8 cellular contexts compared by ENCODE assay signal in genomic region chr1:93177991-93178390, GRCh38. TPM values are rescaled to one million over a fixed set of nuclear protein-coding genes. Genes with fewer than 3 reads are reported as not detected.
DNase-seq lines count a peak whose midpoint lies in the region; ATAC-seq and TF ChIP-seq lines count a peak whose summit lies in the region.

No MANE protein-coding gene starts in this region.

- H4K20me1 ChIP-seq in DOHH2 (ENCODE audit: control insufficient read depth, insufficient read depth, low read depth, low read length), result peaks cover 12% of the 10 kb centered on the region

- peak overlapping the region; percentile 46 for H3K9ac ChIP-seq in NT2/D1 (ENCODE audit: insufficient read length, low read depth)
- no peak overlapping the region for H3K9ac ChIP-seq in trophoblast cell (ENCODE audit: low read length)

- no peak for TF ChIP-seq CTCF in DOHH2 (IDR thresholded peaks at IDR 0.05; ENCODE audit: low read depth, low read length, poor library complexity, severe bottlenecking)
- no peak for TF ChIP-seq CTCF in endothelial cell (IDR thresholded peaks at IDR 0.05; ENCODE audit: unreplicated experiment)

- H3K4me1 ChIP-seq in DOHH2 (ENCODE audit: control insufficient read depth, low read length), result peaks cover 33% of the 10 kb centered on the region
- no peaks in the 10 kb centered on the region for H3K4me1 ChIP-seq in NT2/D1 (ENCODE audit: insufficient read depth, insufficient read length)
- H3K4me1 ChIP-seq in trophoblast cell (ENCODE audit: control insufficient read depth in 1 of 2, insufficient read depth in 2 of 2, low read length in 2 of 2), result peaks cover 0 to 1% of the 10 kb centered on the region in 2 experiments

- H3K27me3 ChIP-seq in DOHH2 (ENCODE audit: control insufficient read depth, low read length) (no peaks in the 10 kb centered on the region), NT2/D1 (ENCODE audit: insufficient read depth, insufficient read length) (no peaks in the 10 kb centered on the region), trophoblast cell (ENCODE audit: insufficient read depth, low read length) (no peaks in the 10 kb centered on the region)

- WGBS in trophoblast cell (ENCODE audit: extremely low coverage, insufficient coverage, insufficient read length), result no CpG with 5 or more reads among the region's 4 CpGs

- peaks cover 12% of the 10 kb centered on the region for H3K36me3 Mint-ChIP-seq in endothelial cell (ENCODE audit: low read depth, unreplicated experiment)

- H2BK12ac ChIP-seq in trophoblast cell (ENCODE audit: low read length), result no peak overlapping the region

- H3K14ac ChIP-seq in trophoblast cell (ENCODE audit: low read length), result no peak overlapping the region

- peak overlapping the region; percentile 99 for H3K4me2 ChIP-seq in DOHH2 (ENCODE audit: low read length)
- H3K4me2 ChIP-seq in trophoblast cell (ENCODE audit: low read length), result peak overlapping the region; percentile 47

- H3K79me2 ChIP-seq in DOHH2 (ENCODE audit: control insufficient read depth, low read length) (peaks cover 92% of the 10 kb centered on the region), trophoblast cell (ENCODE audit: control insufficient read depth, insufficient read depth, low read length, poor library complexity) (peaks cover 5% of the 10 kb centered on the region)

- H3K27ac ChIP-seq in DOHH2 (ENCODE audit: low read depth, low read length) (no peak overlapping the region), trophoblast cell (ENCODE audit: low read depth, low read length) (no peak overlapping the region)

- no peak for ATAC-seq in left lobe of liver
- no peak for ATAC-seq in GM18517 (IDR thresholded peaks at IDR 0.05; ENCODE audit: unreplicated experiment)
- ATAC-seq in HG02798 (IDR thresholded peaks at IDR 0.05; ENCODE audit: poor library complexity, unreplicated experiment), result no peak

- H3F3A ChIP-seq in DOHH2 (ENCODE audit: control insufficient read depth, insufficient read depth), result peaks cover 8% of the 10 kb centered on the region; the same call in 1 of the 2 replicates

- H3K9me3 ChIP-seq in DOHH2 (ENCODE audit: control insufficient read depth, insufficient read depth, low read length), result no peaks in the 10 kb centered on the region
- H3K9me3 ChIP-seq in NT2/D1 (ENCODE audit: insufficient read depth, low read length), result no peaks in the 10 kb centered on the region
- H3K9me3 ChIP-seq in trophoblast cell (ENCODE audit: insufficient read depth, low read depth, low read length), result no peaks in the 10 kb centered on the region

- peaks cover 10% of the 10 kb centered on the region for H3K79me1 ChIP-seq in trophoblast cell (ENCODE audit: low read length)

- no peak overlapping the region for H2AK5ac ChIP-seq in trophoblast cell (ENCODE audit: low read length)

- no peak overlapping the region for H3K4ac ChIP-seq in trophoblast cell (ENCODE audit: low read depth, low read length)

- H2BK120ac ChIP-seq in trophoblast cell (ENCODE audit: insufficient read depth, low read length, poor library complexity), result no peak overlapping the region

- H3K36me3 ChIP-seq in DOHH2 (ENCODE audit: control insufficient read depth, low read length), result peaks cover 41% of the 10 kb centered on the region
- peaks cover 19% of the 10 kb centered on the region for H3K36me3 ChIP-seq in NT2/D1 (ENCODE audit: insufficient read depth, insufficient read length, low read length)
- H3K36me3 ChIP-seq in trophoblast cell (ENCODE audit: control insufficient read depth in 1 of 2, insufficient read depth in 2 of 2, low read length in 2 of 2), result peaks cover 0 to 2% of the 10 kb centered on the region in 2 experiments

- no peaks in the 10 kb centered on the region for H3K9me3 Mint-ChIP-seq in endothelial cell (ENCODE audit: unreplicated experiment)

- no peak overlapping the region for H4K12ac ChIP-seq in trophoblast cell (ENCODE audit: low read depth, low read length)

- no peak overlapping the region for H3K23ac ChIP-seq in trophoblast cell (ENCODE audit: low read length)

- H3K27ac Mint-ChIP-seq in endothelial cell (ENCODE audit: unreplicated experiment), result peak overlapping the region; percentile 34

- peaks cover 11% of the 10 kb centered on the region for H3K27me3 Mint-ChIP-seq in endothelial cell (ENCODE audit: unreplicated experiment)

- H2AFZ ChIP-seq in trophoblast cell (ENCODE audit: insufficient read depth, low read length, poor library complexity), result no peak overlapping the region

- no peak overlapping the region for H4K8ac ChIP-seq in trophoblast cell (ENCODE audit: low read depth, low read length)

- peak overlapping the region; percentile 97 for H3K4me3 Mint-ChIP-seq in endothelial cell (ENCODE audit: unreplicated experiment)

- peak overlapping the region; percentile 100 for H3K4me3 ChIP-seq in DOHH2 (ENCODE audit: low read length)
- peak overlapping the region; percentile 98 for H3K4me3 ChIP-seq in NT2/D1 (ENCODE audit: insufficient read length, low read depth)
- H3K4me3 ChIP-seq in trophoblast cell (ENCODE audit: low read depth, low read length), result no peak overlapping the region

- peaks cover 23% of the 10 kb centered on the region for H3K4me1 Mint-ChIP-seq in endothelial cell (ENCODE audit: unreplicated experiment)

- no peak for DNase-seq in NT2/D1 (ENCODE audit: low read depth, low spot score)
- no peak for DNase-seq in endothelial cell (ENCODE audit: low spot score)
- DNase-seq in trophoblast cell, result peak in 1 of 2 donors; percentile 7
- DNase-seq in occipital lobe (lab: John Stamatoyannopoulos, UW), result no peak
- DNase-seq in left lobe of liver (ENCODE audit: low spot score), result no peak

- H3K9me2 ChIP-seq in DOHH2 (replicated peaks; ENCODE audit: control insufficient read depth, low read length), result no peaks in the 10 kb centered on the region

- no peak overlapping the region for H3K18ac ChIP-seq in trophoblast cell (ENCODE audit: low read length)

- H2BK5ac ChIP-seq in trophoblast cell (ENCODE audit: low read depth, low read length, poor library complexity), result no peak overlapping the region

- H4K91ac ChIP-seq in trophoblast cell (ENCODE audit: low read depth, low read length), result no peak overlapping the region

RNA-seq across cellular contexts. Expression of gene TMED5, which starts 2.2 kb away (rescaled TPM):
- total RNA-seq in endothelial cell (ENCODE audit: unreplicated experiment) (34.5 TPM), occipital lobe (44.0 TPM), left lobe of liver (68.5 TPM)
- 107 and 109 TPM in 2 replicates for polyA plus RNA-seq in trophoblast cell (2013)

RNA-seq across cellular contexts. Expression of gene CCDC18, which starts 2.5 kb away (rescaled TPM):
- 10.4 TPM for total RNA-seq in endothelial cell (ENCODE audit: unreplicated experiment)
- 9.9 and 10.8 TPM in 2 replicates for polyA plus RNA-seq in trophoblast cell (2013)
- total RNA-seq in occipital lobe, result 8.6 TPM
- total RNA-seq in left lobe of liver, result 2.3 TPM
